16 cellular contexts compared by ENCODE assay signal in the genomic region with DNA sequence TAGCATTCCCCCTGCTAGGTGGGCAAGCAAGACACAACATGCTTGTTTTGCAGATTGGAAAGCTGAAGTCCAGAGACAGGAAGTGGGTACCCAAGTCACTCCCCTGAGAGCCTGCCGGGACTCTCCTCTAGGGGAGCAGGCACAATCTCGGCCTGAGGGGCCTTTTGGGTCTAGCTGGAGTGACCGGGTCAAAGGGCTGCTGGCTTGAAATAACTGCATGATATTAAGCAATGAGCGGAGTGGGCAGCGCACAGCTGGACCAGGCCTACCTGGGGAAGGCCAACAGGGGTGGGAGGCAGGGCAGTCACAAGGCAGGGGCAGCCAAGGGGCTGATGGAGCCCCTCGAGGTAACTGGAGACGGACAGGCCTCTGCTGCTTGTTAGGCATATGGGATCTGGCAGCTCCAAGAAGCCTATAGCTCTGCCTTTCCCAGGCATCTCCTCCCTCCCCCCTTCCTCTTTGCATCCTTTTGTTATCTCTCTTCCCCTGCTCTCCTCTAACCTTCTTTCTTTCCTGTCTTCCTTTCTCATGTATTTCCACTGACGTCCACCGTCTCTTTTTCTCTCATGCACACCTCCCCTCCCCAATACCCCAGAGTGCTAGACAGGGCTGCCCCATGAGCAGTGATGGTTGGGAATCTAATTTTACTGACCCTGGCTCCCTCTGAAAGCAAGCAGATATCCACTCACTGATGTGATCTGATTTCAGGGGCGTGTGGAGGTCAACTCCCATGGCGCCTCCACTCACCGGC.
DNase-seq lines count a peak whose midpoint lies in the region; TF ChIP-seq lines count a peak whose summit lies in the region.
"Had no signal": no experiment of that assay in that cellular context is flagged by ENCODE, and none has a peak within 500 bp of the region (broad histone marks: within the 10 kb centered on the region; RNA-seq: fewer than 3 reads in every experiment).

No MANE protein-coding gene starts in this region.

- in situ Hi-C loops in KBM-7 (cut with MboI; ENCODE audit: low pct_unique_long_range_greater_than_20kb, low sequenced_read_pairs), result no loop called here

- intact Hi-C loops in left ventricle myocardium inferior (cut with micrococcal nuclease), result no loop called here
- intact Hi-C loops in prostate gland (cut with DNase I), result no loop called here
- intact Hi-C loops in CD4-positive, alpha-beta memory T cell (cut with micrococcal nuclease), result no loop called here

- peaks cover 2 to 4% (median 4%) of the 10 kb centered on the region in 4 donors for H3K4me1 Mint-ChIP-seq in CD4-positive, alpha-beta memory T cell

- TF ChIP-seq CTCF in GM12873 (IDR thresholded peaks at IDR 0.05; ENCODE audit: insufficient read depth, low read depth, low read length, missing control alignments) (peak; percentile 2), RWPE1 (conservative IDR thresholded peaks at IDR 0.05; ENCODE audit: low read depth) (no peak), left ventricle myocardium inferior (IDR thresholded peaks at IDR 0.05; ENCODE audit: borderline replicate concordance) (no peak), prostate gland (IDR thresholded peaks at IDR 0.05) (no peak)

- CTCF ChIA-PET in RWPE1 (lab: Yijun Ruan, JAX), result no interaction called here
- CTCF ChIA-PET in CD4-positive, alpha-beta memory T cell (lab: Charles Lee; ENCODE audit: partially characterized antibody), result no interaction called here

- H3K4me3 ChIP-seq in left ventricle myocardium inferior (no peak overlapping the region), prostate gland (no peak overlapping the region)
- H3K4me3 ChIP-seq in CD4-positive, alpha-beta memory T cell (ENCODE audit: low read length in 2 of 2), result no peak overlapping the region
- H3K4me3 ChIP-seq: hepatocyte, transverse colon had no signal

- H3K36me3 ChIP-seq in left ventricle myocardium inferior, result no peaks in the 10 kb centered on the region
- no peaks in the 10 kb centered on the region for H3K36me3 ChIP-seq in prostate gland
- no peaks in the 10 kb centered on the region for H3K36me3 ChIP-seq in CD4-positive, alpha-beta memory T cell (ENCODE audit: insufficient read depth, low read length)
- H3K36me3 ChIP-seq: transverse colon had no signal

- H3K27me3 ChIP-seq in left ventricle myocardium inferior (ENCODE audit: low read depth), result no peaks in the 10 kb centered on the region
- H3K27me3 ChIP-seq in prostate gland (replicated peaks; ENCODE audit: insufficient read depth), result no peaks in the 10 kb centered on the region
- H3K27me3 ChIP-seq in CD4-positive, alpha-beta memory T cell (ENCODE audit: insufficient read depth, low read length), result no peaks in the 10 kb centered on the region
- H3K27me3 ChIP-seq: hepatocyte, transverse colon had no signal

- H3K27ac ChIP-seq in RWPE1, result peak overlapping the region; percentile 33
- peak overlapping the region; percentile 87 for H3K27ac ChIP-seq in left ventricle myocardium inferior (replicated peaks)
- H3K27ac ChIP-seq in prostate gland, result peak overlapping the region; percentile 27 to 51
- no peak overlapping the region for H3K27ac ChIP-seq in CD4-positive, alpha-beta memory T cell (ENCODE audit: low read depth, low read length)
- H3K27ac ChIP-seq: hepatocyte had no signal

- POLR2A ChIA-PET in RWPE1 (lab: Yijun Ruan, JAX; ENCODE audit: low non-redundant PET), result no interaction called here
- POLR2A ChIA-PET in CD4-positive, alpha-beta memory T cell (lab: Charles Lee; ENCODE audit: partially characterized antibody), result no interaction called here

- 58% methylated on average over 12 of the region's 12 CpGs for WGBS in prostate gland

- no peak overlapping the region for H3K27ac Mint-ChIP-seq in CD4-positive, alpha-beta memory T cell
- H3K27ac Mint-ChIP-seq: memory B cell had no signal

- TF ChIP-seq POLR2A in prostate gland (IDR thresholded peaks at IDR 0.05), result no peak

- H3K36me3 Mint-ChIP-seq in CD4-positive, alpha-beta memory T cell, result no peaks in the 10 kb centered on the region
- H3K36me3 Mint-ChIP-seq: memory B cell had no signal

- DNase-seq in RWPE1 (ENCODE audit: low spot score), result no peak
- DNase-seq in left ventricle myocardium inferior, result no peak
- no peak for DNase-seq in prostate gland (ENCODE audit: low spot score)
- DNase-seq in DMS53 (lab: John Stamatoyannopoulos, UW), result no peak
- no peak for DNase-seq in KBM-7
- no peak for DNase-seq in CD4-positive, alpha-beta memory T cell
- no peak for DNase-seq in NCI-H1092 (lab: John Stamatoyannopoulos, UW)
- DNase-seq: activated T-cell treated with anti-CD3 and anti-CD28 coated beads for 4 hours, DMS153, IMR-90, occipital lobe, PC-3, transverse colon had no signal

- peaks cover 0 to 2% (median 0%) of the 10 kb centered on the region in 8 donors for H3K9me3 Mint-ChIP-seq in CD4-positive, alpha-beta memory T cell
- H3K9me3 Mint-ChIP-seq: memory B cell had no signal

- H3K9me3 ChIP-seq in left ventricle myocardium inferior (replicated peaks) (no peaks in the 10 kb centered on the region), prostate gland (no peaks in the 10 kb centered on the region)
- H3K9me3 ChIP-seq in CD4-positive, alpha-beta memory T cell (ENCODE audit: control insufficient read depth in 1 of 2, low read length in 2 of 2), result no peaks in the 10 kb centered on the region
- H3K9me3 ChIP-seq: transverse colon had no signal

- no peak overlapping the region for H3K4me3 Mint-ChIP-seq in CD4-positive, alpha-beta memory T cell
- H3K4me3 Mint-ChIP-seq: memory B cell had no signal

- H3K27me3 Mint-ChIP-seq in CD4-positive, alpha-beta memory T cell, result peaks cover 0 to 3% of the 10 kb centered on the region in 2 donors

- H3K4me1 ChIP-seq in left ventricle myocardium inferior (peaks cover 61% of the 10 kb centered on the region), prostate gland (replicated peaks) (no peaks in the 10 kb centered on the region)
- H3K4me1 ChIP-seq in CD4-positive, alpha-beta memory T cell (ENCODE audit: insufficient read depth, low read length), result no peaks in the 10 kb centered on the region
